ENCODE assay signal across 1 cellular context in the genomic region with DNA sequence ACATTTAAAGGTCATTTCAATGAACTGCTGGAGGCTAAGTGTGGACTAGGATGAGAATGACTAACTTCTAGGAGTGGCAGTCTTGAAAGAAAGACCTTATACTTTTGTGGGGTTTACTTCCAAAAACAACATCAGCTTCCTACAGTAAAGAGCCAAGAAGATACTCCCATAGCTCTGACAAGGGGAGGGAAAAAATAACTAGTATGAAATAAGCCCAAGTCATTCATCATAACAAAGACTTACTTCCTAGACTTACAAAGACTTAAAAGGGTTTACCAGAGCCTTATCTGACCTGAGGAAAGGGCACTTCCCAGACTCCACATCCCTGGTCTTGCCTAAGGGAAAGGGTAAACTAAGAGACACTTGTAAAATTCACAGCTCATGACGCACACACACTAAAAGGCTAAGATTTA.
TF ChIP-seq lines count a peak whose summit lies in the region.

No MANE protein-coding gene starts in this region.

TF ChIP-seq in SK-N-SH treated with all-trans-retinoic acid at 6 μM for 48 hours, 23 proteins besides CTCF, POLR2A, EP300 and RAD21 (continued from another document):
- TF ChIP-seq, protein P1, sequence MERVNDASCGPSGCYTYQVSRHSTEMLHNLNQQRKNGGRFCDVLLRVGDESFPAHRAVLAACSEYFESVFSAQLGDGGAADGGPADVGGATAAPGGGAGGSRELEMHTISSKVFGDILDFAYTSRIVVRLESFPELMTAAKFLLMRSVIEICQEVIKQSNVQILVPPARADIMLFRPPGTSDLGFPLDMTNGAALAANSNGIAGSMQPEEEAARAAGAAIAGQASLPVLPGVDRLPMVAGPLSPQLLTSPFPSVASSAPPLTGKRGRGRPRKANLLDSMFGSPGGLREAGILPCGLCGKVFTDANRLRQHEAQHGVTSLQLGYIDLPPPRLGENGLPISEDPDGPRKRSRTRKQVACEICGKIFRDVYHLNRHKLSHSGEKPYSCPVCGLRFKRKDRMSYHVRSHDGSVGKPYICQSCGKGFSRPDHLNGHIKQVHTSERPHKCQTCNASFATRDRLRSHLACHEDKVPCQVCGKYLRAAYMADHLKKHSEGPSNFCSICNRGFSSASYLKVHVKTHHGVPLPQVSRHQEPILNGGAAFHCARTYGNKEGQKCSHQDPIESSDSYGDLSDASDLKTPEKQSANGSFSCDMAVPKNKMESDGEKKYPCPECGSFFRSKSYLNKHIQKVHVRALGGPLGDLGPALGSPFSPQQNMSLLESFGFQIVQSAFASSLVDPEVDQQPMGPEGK (CRISPR knock-in tag; IDR thresholded peaks at IDR 0.05; ENCODE audit: borderline replicate concordance) = no peak
- TF ChIP-seq, protein P2, sequence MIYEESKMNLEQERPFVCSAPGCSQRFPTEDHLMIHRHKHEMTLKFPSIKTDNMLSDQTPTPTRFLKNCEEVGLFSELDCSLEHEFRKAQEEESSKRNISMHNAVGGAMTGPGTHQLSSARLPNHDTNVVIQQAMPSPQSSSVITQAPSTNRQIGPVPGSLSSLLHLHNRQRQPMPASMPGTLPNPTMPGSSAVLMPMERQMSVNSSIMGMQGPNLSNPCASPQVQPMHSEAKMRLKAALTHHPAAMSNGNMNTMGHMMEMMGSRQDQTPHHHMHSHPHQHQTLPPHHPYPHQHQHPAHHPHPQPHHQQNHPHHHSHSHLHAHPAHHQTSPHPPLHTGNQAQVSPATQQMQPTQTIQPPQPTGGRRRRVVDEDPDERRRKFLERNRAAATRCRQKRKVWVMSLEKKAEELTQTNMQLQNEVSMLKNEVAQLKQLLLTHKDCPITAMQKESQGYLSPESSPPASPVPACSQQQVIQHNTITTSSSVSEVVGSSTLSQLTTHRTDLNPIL (CRISPR knock-in tag; IDR thresholded peaks at IDR 0.05; ENCODE audit: low read depth) = no peak
- TF ChIP-seq ZNF70 (CRISPR knock-in tag; IDR thresholded peaks at IDR 0.05) = no peak
- TF ChIP-seq PPARA (CRISPR knock-in tag; IDR thresholded peaks at IDR 0.05; ENCODE audit: borderline replicate concordance) = no peak
- no peak for TF ChIP-seq ESRRG (CRISPR knock-in tag; IDR thresholded peaks at IDR 0.05)
- TF ChIP-seq OSR1 (CRISPR knock-in tag; IDR thresholded peaks at IDR 0.05) = no peak
- no peak for TF ChIP-seq SNAI2 (CRISPR knock-in tag; IDR thresholded peaks at IDR 0.05)
- no peak for TF ChIP-seq ZC3H10 (CRISPR knock-in tag; IDR thresholded peaks at IDR 0.05)
- no peak for TF ChIP-seq ARNTL (CRISPR knock-in tag; IDR thresholded peaks at IDR 0.05; ENCODE audit: borderline replicate concordance, low read depth)
- TF ChIP-seq TCF4 (CRISPR knock-in tag; IDR thresholded peaks at IDR 0.05; ENCODE audit: borderline replicate concordance) = no peak
- TF ChIP-seq, protein P3, sequence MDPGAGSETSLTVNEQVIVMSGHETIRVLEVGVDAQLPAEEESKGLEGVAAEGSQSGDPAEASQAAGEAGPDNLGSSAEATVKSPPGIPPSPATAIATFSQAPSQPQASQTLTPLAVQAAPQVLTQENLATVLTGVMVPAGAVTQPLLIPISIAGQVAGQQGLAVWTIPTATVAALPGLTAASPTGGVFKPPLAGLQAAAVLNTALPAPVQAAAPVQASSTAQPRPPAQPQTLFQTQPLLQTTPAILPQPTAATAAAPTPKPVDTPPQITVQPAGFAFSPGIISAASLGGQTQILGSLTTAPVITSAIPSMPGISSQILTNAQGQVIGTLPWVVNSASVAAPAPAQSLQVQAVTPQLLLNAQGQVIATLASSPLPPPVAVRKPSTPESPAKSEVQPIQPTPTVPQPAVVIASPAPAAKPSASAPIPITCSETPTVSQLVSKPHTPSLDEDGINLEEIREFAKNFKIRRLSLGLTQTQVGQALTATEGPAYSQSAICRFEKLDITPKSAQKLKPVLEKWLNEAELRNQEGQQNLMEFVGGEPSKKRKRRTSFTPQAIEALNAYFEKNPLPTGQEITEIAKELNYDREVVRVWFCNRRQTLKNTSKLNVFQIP (CRISPR knock-in tag; IDR thresholded peaks at IDR 0.05; ENCODE audit: borderline replicate concordance, low read depth) = no peak
- no peak for TF ChIP-seq CSDC2 (CRISPR knock-in tag; IDR thresholded peaks at IDR 0.05)
- TF ChIP-seq TOX (CRISPR knock-in tag; IDR thresholded peaks at IDR 0.05; ENCODE audit: borderline replicate concordance) = no peak
- no peak for TF ChIP-seq ZNF565 (CRISPR knock-in tag; conservative IDR thresholded peaks at IDR 0.05; ENCODE audit: low read depth)
- TF ChIP-seq, protein P4, sequence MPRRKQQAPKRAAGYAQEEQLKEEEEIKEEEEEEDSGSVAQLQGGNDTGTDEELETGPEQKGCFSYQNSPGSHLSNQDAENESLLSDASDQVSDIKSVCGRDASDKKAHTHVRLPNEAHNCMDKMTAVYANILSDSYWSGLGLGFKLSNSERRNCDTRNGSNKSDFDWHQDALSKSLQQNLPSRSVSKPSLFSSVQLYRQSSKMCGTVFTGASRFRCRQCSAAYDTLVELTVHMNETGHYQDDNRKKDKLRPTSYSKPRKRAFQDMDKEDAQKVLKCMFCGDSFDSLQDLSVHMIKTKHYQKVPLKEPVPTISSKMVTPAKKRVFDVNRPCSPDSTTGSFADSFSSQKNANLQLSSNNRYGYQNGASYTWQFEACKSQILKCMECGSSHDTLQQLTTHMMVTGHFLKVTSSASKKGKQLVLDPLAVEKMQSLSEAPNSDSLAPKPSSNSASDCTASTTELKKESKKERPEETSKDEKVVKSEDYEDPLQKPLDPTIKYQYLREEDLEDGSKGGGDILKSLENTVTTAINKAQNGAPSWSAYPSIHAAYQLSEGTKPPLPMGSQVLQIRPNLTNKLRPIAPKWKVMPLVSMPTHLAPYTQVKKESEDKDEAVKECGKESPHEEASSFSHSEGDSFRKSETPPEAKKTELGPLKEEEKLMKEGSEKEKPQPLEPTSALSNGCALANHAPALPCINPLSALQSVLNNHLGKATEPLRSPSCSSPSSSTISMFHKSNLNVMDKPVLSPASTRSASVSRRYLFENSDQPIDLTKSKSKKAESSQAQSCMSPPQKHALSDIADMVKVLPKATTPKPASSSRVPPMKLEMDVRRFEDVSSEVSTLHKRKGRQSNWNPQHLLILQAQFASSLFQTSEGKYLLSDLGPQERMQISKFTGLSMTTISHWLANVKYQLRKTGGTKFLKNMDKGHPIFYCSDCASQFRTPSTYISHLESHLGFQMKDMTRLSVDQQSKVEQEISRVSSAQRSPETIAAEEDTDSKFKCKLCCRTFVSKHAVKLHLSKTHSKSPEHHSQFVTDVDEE (CRISPR knock-in tag; IDR thresholded peaks at IDR 0.05) = no peak
